18 cellular contexts compared by ENCODE assay signal in the genomic region with DNA sequence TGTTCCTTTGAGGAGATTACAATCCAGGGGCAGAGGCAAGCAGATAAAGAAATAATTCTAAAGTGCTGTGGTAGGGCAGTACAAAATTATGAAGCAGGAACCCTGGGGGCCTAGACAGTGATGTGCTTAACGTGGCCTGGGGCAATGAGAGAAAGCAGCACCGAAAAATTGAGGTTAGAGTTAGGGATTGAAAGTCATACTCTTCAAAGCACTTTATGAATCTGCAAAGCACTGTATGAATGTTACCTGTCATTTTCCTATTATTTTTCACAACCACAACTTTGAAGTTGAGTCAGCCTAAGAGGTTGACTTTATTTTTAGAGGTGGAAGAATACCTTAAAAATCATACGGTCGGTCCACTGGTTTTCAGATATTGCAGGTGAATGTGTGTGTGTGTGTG.
DNase-seq lines count a peak whose midpoint lies in the region; ATAC-seq and TF ChIP-seq lines count a peak whose summit lies in the region.
"Had no signal": no experiment of that assay in that cellular context is flagged by ENCODE, and none has a peak within 500 bp of the region (broad histone marks: within the 10 kb centered on the region; RNA-seq: fewer than 3 reads in every experiment).

No MANE protein-coding gene starts in this region.

- no peaks in the 10 kb centered on the region for H3K4me1 ChIP-seq in left lung

- TF ChIP-seq CTCF in GM12865 (IDR thresholded peaks at IDR 0.05; ENCODE audit: insufficient read depth, low read depth, low read length, missing control alignments): no peak
- no peak for TF ChIP-seq CTCF in left lung (IDR thresholded peaks at IDR 0.05)

- H3K27ac ChIP-seq in left lung: no peak overlapping the region
- H3K27ac ChIP-seq: C4-2B, suprapubic skin had no signal

- H3K27me3 ChIP-seq in left lung: no peaks in the 10 kb centered on the region
- H3K27me3 ChIP-seq: suprapubic skin had no signal

- intact Hi-C loops in left lung (cut with DNase I): no loop called here

- DNase-seq in GM12865 (ENCODE audit: low read depth) (peak; percentile 33), SHP77 treated with DMSO at 0.1 percent for 48 hours (lab: John Stamatoyannopoulos, UW) (no peak), dedifferentiated amniotic fluid mesenchymal stem cell (ENCODE audit: extremely low spot score) (no peak), left lung (no peak), putamen (ENCODE audit: low spot score) (no peak)
- DNase-seq: activated B cell treated with CpG ODN at 0.5 μM for 24 hours; activated effector memory CD4-positive, alpha-beta T cell treated with anti-CD3 and anti-CD28 coated beads, Interleukin-2, amount 50 U/mL, for 16 hours; effector CD8-positive, alpha-beta T cell; mammary epithelial cell; NCI-H1092 treated with DMSO at 0.1 percent for 48 hours; nephron progenitor cell; PC-3 had no signal

- no peaks in the 10 kb centered on the region for H3K36me3 ChIP-seq in left lung
- H3K36me3 ChIP-seq: suprapubic skin had no signal

- ATAC-seq in GM18511 (IDR thresholded peaks at IDR 0.05; ENCODE audit: unreplicated experiment) (peak; percentile 74), GM21619 (IDR thresholded peaks at IDR 0.05; ENCODE audit: unreplicated experiment) (peak; percentile 89), HG03442 (IDR thresholded peaks at IDR 0.05; ENCODE audit: unreplicated experiment) (peak; percentile 97), left lung (no peak)
- ATAC-seq: HepG2, PC-3 had no signal

- no peaks in the 10 kb centered on the region for H3K9me3 ChIP-seq in left lung
- H3K9me3 ChIP-seq: suprapubic skin had no signal

- no peak overlapping the region for H3K4me3 ChIP-seq in GM12865 (ENCODE audit: low read depth, low read length)
- no peak overlapping the region for H3K4me3 ChIP-seq in left lung
- H3K4me3 ChIP-seq: suprapubic skin had no signal
